In the genomic region with DNA sequence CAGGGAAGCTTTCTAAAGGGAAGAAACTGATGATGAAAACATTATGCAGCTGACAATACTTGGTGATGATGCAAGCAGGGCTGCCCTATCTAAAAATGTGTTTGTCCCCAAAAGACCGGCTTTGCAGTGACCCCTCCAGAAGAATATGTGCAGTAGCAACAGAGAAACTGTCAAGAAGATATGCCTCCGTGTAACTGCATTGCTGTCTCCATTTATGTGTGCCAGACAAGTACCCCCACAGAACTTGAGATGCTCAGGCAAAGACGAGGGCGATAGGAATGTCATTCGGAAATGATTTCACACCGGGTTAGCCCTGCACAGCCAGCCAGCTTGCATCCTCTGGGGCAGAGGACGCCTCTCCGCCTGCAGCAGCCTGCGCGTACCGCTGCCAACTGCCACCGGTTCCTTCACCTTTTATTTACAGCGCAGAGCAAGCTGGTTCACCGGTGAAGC, we compare ENCODE assay signal across 9 cellular contexts. TPM values are rescaled to one million over a fixed set of nuclear protein-coding genes. Genes with fewer than 3 reads are reported as not detected.
DNase-seq lines count a peak whose midpoint lies in the region; ATAC-seq and TF ChIP-seq lines count a peak whose summit lies in the region.
"Had no signal": no experiment of that assay in that cellular context is flagged by ENCODE, and none has a peak within 500 bp of the region (broad histone marks: within the 10 kb centered on the region; RNA-seq: fewer than 3 reads in every experiment).

No MANE protein-coding gene starts in this region.

- no peaks in the 10 kb centered on the region for H3K79me1 ChIP-seq in mesendoderm (ENCODE audit: low read length)

- no peak for DNase-seq in HCT116 (ENCODE audit: low read depth, low spot score)
- DNase-seq in mesendoderm: no peak
- no peak for DNase-seq in activated CD4-positive, alpha-beta memory T cell treated with anti-CD3 and anti-CD28 coated beads, Interleukin-2, amount 10 ng/mL, durations not matched to agents 7 days and 5 days
- no peak for DNase-seq in COLO829 (ENCODE audit: low spot score)

- H3K9ac ChIP-seq in BLaER1 treated with 17β-estradiol and CSF1 and Interleukin-3, amounts not matched to agents 10 nM and 100 nM: 0 out of 22 replicates have a peak overlapping the region, but pooled peaks of 1 of the 11 experiments have one; percentile 16
- H3K9ac ChIP-seq in HCT116 (ENCODE audit: low read length) (no peak overlapping the region), mesendoderm (ENCODE audit: low read length) (peak overlapping the region; percentile 0)

- CTCF ChIA-PET in HCT116 (lab: Charles Lee): interaction anchor here (0.9 kb wide), 1 partner anchor 170 kb away, joined by 3 read pairs; no protein-coding TSS in a partner anchor
- CTCF ChIA-PET in activated CD4-positive, alpha-beta memory T cell treated with anti-CD3 and anti-CD28 coated beads, Interleukin-2, amount 10 ng/mL, durations not matched to agents 7 days and 5 days (lab: Charles Lee): interaction anchor here (0.6 to 1.3 kb wide), 2 partner anchors 82 to 170 kb away, joined by 3 to 4 read pairs; no protein-coding TSS in a partner anchor

- BruUV-seq in HCT116 (replicated peaks; lab: Mats Ljungman, UMichigan): no TSS peak

- H3K79me2 ChIP-seq in HCT116 (ENCODE audit: insufficient read depth, low read length) (no peaks in the 10 kb centered on the region), mesendoderm (ENCODE audit: control insufficient read depth, insufficient read depth, low read length) (no peaks in the 10 kb centered on the region)

- peak overlapping the region; percentile 78 to 89 (median 82) for H3K4me3 Mint-ChIP-seq in brain
- no peak overlapping the region for H3K4me3 Mint-ChIP-seq in activated CD4-positive, alpha-beta memory T cell treated with anti-CD3 and anti-CD28 coated beads, Interleukin-2, amount 10 ng/mL, durations not matched to agents 7 days and 5 days

- peaks cover 0 to 5% (median 0%) of the 10 kb centered on the region in 5 experiments for H3K9me3 Mint-ChIP-seq in brain
- H3K9me3 Mint-ChIP-seq in activated CD4-positive, alpha-beta memory T cell treated with anti-CD3 and anti-CD28 coated beads, Interleukin-2, amount 10 ng/mL, durations not matched to agents 7 days and 5 days: no peaks in the 10 kb centered on the region

- no peak for TF ChIP-seq POLR2A in HCT116 (IDR thresholded peaks at IDR 0.05; ENCODE audit: borderline replicate concordance, extremely low read depth, insufficient read depth, insufficient read length)

- TF ChIP-seq RAD21 in HCT116 (IDR thresholded peaks at IDR 0.05; ENCODE audit: low read depth): no peak

- no peak overlapping the region for H2AFZ ChIP-seq in HCT116 (ENCODE audit: low read depth, low read length, poor library complexity, severe bottlenecking)

- no peak overlapping the region for H4K8ac ChIP-seq in mesendoderm (ENCODE audit: low read depth, low read length)

- H3K27ac Mint-ChIP-seq in brain: peak overlapping the region; percentile 68 to 93 (median 82)
- H3K27ac Mint-ChIP-seq in activated CD4-positive, alpha-beta memory T cell treated with anti-CD3 and anti-CD28 coated beads, Interleukin-2, amount 10 ng/mL, durations not matched to agents 7 days and 5 days: no peak overlapping the region

- no peak overlapping the region for H2BK5ac ChIP-seq in mesendoderm (ENCODE audit: low read length)

- no CpG with 5 or more reads among the region's 14 CpGs for whole genome bisulfite sequencing in mesendoderm (ENCODE audit: extremely low coverage, insufficient coverage, low lambda C conversion rate)

- H3K56ac ChIP-seq in mesendoderm (ENCODE audit: low read length): peak overlapping the region; percentile 35

- ATAC-seq in HCT116 (no peak), GM18511 (IDR thresholded peaks at IDR 0.05; ENCODE audit: unreplicated experiment) (no peak), HG02852 (IDR thresholded peaks at IDR 0.05; ENCODE audit: unreplicated experiment) (no peak)

- peaks cover 11 to 31% (median 19%) of the 10 kb centered on the region in 10 experiments; a peak in 18 of 20 replicates for H3K4me1 ChIP-seq in BLaER1 treated with 17β-estradiol and CSF1 and Interleukin-3, amounts not matched to agents 10 nM and 100 nM
- H3K4me1 ChIP-seq in HCT116 (ENCODE audit: control insufficient read depth in 1 of 2, insufficient read depth in 2 of 2, low read length in 2 of 2) (no peaks in the 10 kb centered on the region), mesendoderm (ENCODE audit: control insufficient read depth, low read depth, low read length) (no peaks in the 10 kb centered on the region)

- H3K18ac ChIP-seq in mesendoderm (ENCODE audit: low read length): no peak overlapping the region

- no peaks in the 10 kb centered on the region for H3K36me3 ChIP-seq in BLaER1 treated with 17β-estradiol and CSF1 and Interleukin-3, amounts not matched to agents 10 nM and 100 nM
- no peaks in the 10 kb centered on the region for H3K36me3 ChIP-seq in HCT116 (ENCODE audit: control insufficient read depth in 1 of 2, insufficient read depth in 2 of 2, low read length in 2 of 2)
- H3K36me3 ChIP-seq in mesendoderm (ENCODE audit: control insufficient read depth, insufficient read depth, low read length): no peaks in the 10 kb centered on the region

- H3K4ac ChIP-seq in mesendoderm (ENCODE audit: low read depth, low read length): no peak overlapping the region

- peaks cover 0 to 6% (median 0%) of the 10 kb centered on the region in 11 experiments; a peak in 1 of 22 replicates for H3K9me3 ChIP-seq in BLaER1 treated with 17β-estradiol and CSF1 and Interleukin-3, amounts not matched to agents 10 nM and 100 nM (replicated peaks in 1 of 11)
- no peaks in the 10 kb centered on the region for H3K9me3 ChIP-seq in HCT116 (ENCODE audit: control insufficient read depth in 1 of 2, insufficient read depth in 1 of 2, low read depth in 1 of 2, low read length in 2 of 2)

- H2AK5ac ChIP-seq in mesendoderm (ENCODE audit: low read length): no peak overlapping the region

- H3K27me3 Mint-ChIP-seq in brain: peaks cover 80% of the 10 kb centered on the region
- peaks cover 68% of the 10 kb centered on the region for H3K27me3 Mint-ChIP-seq in activated CD4-positive, alpha-beta memory T cell treated with anti-CD3 and anti-CD28 coated beads, Interleukin-2, amount 10 ng/mL, durations not matched to agents 7 days and 5 days

- H3K4me1 Mint-ChIP-seq in brain: peaks cover 17% of the 10 kb centered on the region
- H3K4me1 Mint-ChIP-seq in activated CD4-positive, alpha-beta memory T cell treated with anti-CD3 and anti-CD28 coated beads, Interleukin-2, amount 10 ng/mL, durations not matched to agents 7 days and 5 days: peaks cover 3% of the 10 kb centered on the region

- H3K23ac ChIP-seq in mesendoderm (ENCODE audit: low read length): no peak overlapping the region

- peaks cover 0 to 37% (median 9%) of the 10 kb centered on the region in 11 experiments; a peak in 12 of 22 replicates for H4K20me1 ChIP-seq in BLaER1 treated with 17β-estradiol and CSF1 and Interleukin-3, amounts not matched to agents 10 nM and 100 nM
- H4K20me1 ChIP-seq in HCT116 (ENCODE audit: insufficient read depth): no peaks in the 10 kb centered on the region

- H4K5ac ChIP-seq in mesendoderm (ENCODE audit: low read length): no peak overlapping the region

- no peak for TF ChIP-seq CTCF in HCT116 (IDR thresholded peaks at IDR 0.05 in 2 of 3, conservative IDR thresholded peaks at IDR 0.05 in 1 of 3; ENCODE audit: borderline replicate concordance in 1 of 3, insufficient read depth in 1 of 3, low read depth in 2 of 3, low read length in 2 of 3)
- TF ChIP-seq CTCF in brain (conservative IDR thresholded peaks at IDR 0.05): no peak

- no peak overlapping the region for H3K27ac ChIP-seq in BLaER1 treated with 17β-estradiol and CSF1 and Interleukin-3, amounts not matched to agents 10 nM and 100 nM
- H3K27ac ChIP-seq in HCT116 (ENCODE audit: low read depth, low read length) (no peak overlapping the region), mesendoderm (ENCODE audit: low read depth, low read length) (no peak overlapping the region)

- H3K36me3 Mint-ChIP-seq in brain: no peaks in the 10 kb centered on the region
- H3K36me3 Mint-ChIP-seq in activated CD4-positive, alpha-beta memory T cell treated with anti-CD3 and anti-CD28 coated beads, Interleukin-2, amount 10 ng/mL, durations not matched to agents 7 days and 5 days (ENCODE audit: low read depth): no peaks in the 10 kb centered on the region

- no peak overlapping the region for H2BK120ac ChIP-seq in mesendoderm (ENCODE audit: low read depth, low read length)

- peak overlapping the region; percentile 9 to 64 (median 52); a peak in 12 of 20 replicates for H3K4me3 ChIP-seq in BLaER1 treated with 17β-estradiol and CSF1 and Interleukin-3, amounts not matched to agents 10 nM and 100 nM
- H3K4me3 ChIP-seq in HCT116 (replicated peaks in 1 of 2; ENCODE audit: low read depth in 1 of 2, low read length in 2 of 2) (no peak overlapping the region), mesendoderm (ENCODE audit: low read length) (no peak overlapping the region)

- H2BK15ac ChIP-seq in mesendoderm (replicated peaks; ENCODE audit: low read depth): no peak overlapping the region

- H3K27me3 ChIP-seq in BLaER1 treated with 17β-estradiol and CSF1 and Interleukin-3, amounts not matched to agents 10 nM and 100 nM: peaks cover 49 to 62% (median 55%) of the 10 kb centered on the region in 11 experiments
- H3K27me3 ChIP-seq in HCT116 (ENCODE audit: insufficient read depth, low read length): peaks cover 10% of the 10 kb centered on the region
- peaks cover 25% of the 10 kb centered on the region for H3K27me3 ChIP-seq in mesendoderm (ENCODE audit: insufficient read depth, low read length, poor library complexity)

- POLR2A ChIA-PET in HCT116 (lab: Charles Lee): no interaction called here
- POLR2A ChIA-PET in activated CD4-positive, alpha-beta memory T cell treated with anti-CD3 and anti-CD28 coated beads, Interleukin-2, amount 10 ng/mL, durations not matched to agents 7 days and 5 days (lab: Charles Lee): no interaction called here

- H3K4me2 ChIP-seq in BLaER1 treated with 17β-estradiol and CSF1 and Interleukin-3, amounts not matched to agents 10 nM and 100 nM: peak overlapping the region; percentile 64 to 97 (median 90)
- H3K4me2 ChIP-seq in HCT116 (ENCODE audit: low read length): peak overlapping the region; percentile 44; the same call in 1 of the 2 replicates
- peak overlapping the region; percentile 18 for H3K4me2 ChIP-seq in mesendoderm (ENCODE audit: low read length)

- intact Hi-C loops in HCT116 (cut with micrococcal nuclease): loop anchor here (1.0 kb wide), 1 partner anchor 391 kb away; no protein-coding TSS in a partner anchor

- H3K9me2 ChIP-seq in HCT116 (ENCODE audit: insufficient read depth): no peaks in the 10 kb centered on the region

- RAD21 ChIA-PET in HCT116 (lab: Charles Lee; ENCODE audit: low non-redundant PET in 1 of 2, low total read pairs in 2 of 2, uncharacterized antibody in 2 of 2, unreplicated experiment in 2 of 2): no interaction called here

TF ChIP-seq in HCT116, 20 proteins besides CTCF, POLR2A, EP300 and RAD21 (continues in another document):
- TF ChIP-seq EZH2 (IDR thresholded peaks at IDR 0.05) (no peak), CEBPB (IDR thresholded peaks at IDR 0.05; ENCODE audit: low read depth) (no peak), ZNF274 (IDR thresholded peaks at IDR 0.05; ENCODE audit: low read depth, low read length) (no peak), EZH2phosphoT487 (IDR thresholded peaks at IDR 0.05; ENCODE audit: borderline replicate concordance) (no peak)

RNA-seq across cellular contexts. Expression of a gene that starts 2.1 kb away (rescaled TPM):
- 0.15 TPM for total RNA-seq in HCT116 (2021; ENCODE audit: unreplicated experiment)
- 0.03 TPM in 1 of 2 replicates, not detected in the other for polyA plus RNA-seq in HCT116 (2012)
- polyA plus RNA-seq in brain (ENCODE audit: insufficient read depth, low read depth, low replicate concordance): 14.3 TPM
- polyA plus RNA-seq in mesendoderm (2013, experiment 1 of 2): 2.1 TPM
- 2.4 TPM for polyA plus RNA-seq in mesendoderm (2013, experiment 2 of 2)
- not detected for total RNA-seq in activated CD4-positive, alpha-beta memory T cell treated with anti-CD3 and anti-CD28 coated beads, Interleukin-2, amount 10 ng/mL, durations not matched to agents 7 days and 5 days
- total RNA-seq: subcutaneous adipose tissue had no signal

Comparison
In these comparisons a context has a peak if more than half of its experiments do, and no peak if none do; other contexts are left out.
1. H3K4me2 ChIP-seq: peak in every context shown above with its lines; median percentile 90 in BLaER1 treated with 17β-estradiol and CSF1 and Interleukin-3, amounts not matched to agents 10 nM and 100 nM; 44 in HCT116; 18 in mesendoderm.
2. H3K4me3 ChIP-seq: peak in BLaER1 treated with 17β-estradiol and CSF1 and Interleukin-3, amounts not matched to agents 10 nM and 100 nM (10 of 10); none in HCT116 (0 of 2) and mesendoderm (single experiment).